Comparison of ENCODE assay signal across 9 cellular contexts in the genomic region with DNA sequence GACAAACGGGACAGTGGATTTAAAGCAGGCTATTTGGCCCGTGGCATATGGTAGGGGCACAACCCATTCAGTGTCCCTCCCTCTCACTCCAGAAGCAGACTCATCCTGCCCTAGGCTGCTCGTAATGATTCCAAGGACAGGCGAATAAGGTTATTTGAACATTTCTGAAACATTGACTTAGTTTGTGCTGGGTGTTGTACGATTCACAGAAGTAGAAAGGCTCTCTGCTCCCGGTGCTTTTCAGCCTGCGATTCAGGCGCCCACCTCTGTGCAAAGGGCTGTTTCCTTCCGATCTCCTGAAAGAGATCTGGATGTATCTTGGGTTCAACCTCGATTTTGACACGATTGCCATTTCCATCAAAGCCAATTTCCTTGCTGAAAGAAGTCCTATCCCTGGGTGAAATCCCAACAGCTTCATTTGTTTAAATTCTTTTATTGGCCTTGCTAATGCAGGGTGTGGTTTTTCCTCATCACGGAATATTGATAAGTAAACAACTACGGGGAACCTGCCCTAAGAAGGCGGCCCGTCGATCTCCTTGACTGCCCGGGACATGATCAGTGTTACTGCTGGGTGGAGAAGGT. TPM values are rescaled to one million over a fixed set of nuclear protein-coding genes. Genes with fewer than 3 reads are reported as not detected.
DNase-seq lines count a peak whose midpoint lies in the region; ATAC-seq and TF ChIP-seq lines count a peak whose summit lies in the region.
"Had no signal": no experiment of that assay in that cellular context is flagged by ENCODE, and none has a peak within 500 bp of the region (broad histone marks: within the 10 kb centered on the region; RNA-seq: fewer than 3 reads in every experiment).

No MANE protein-coding gene starts in this region.

- no peaks in the 10 kb centered on the region for H3K9me3 ChIP-seq in osteoblast (ENCODE audit: low read depth, low read length)

- H3K79me2 ChIP-seq in osteoblast (ENCODE audit: insufficient read depth, low read length) = peaks cover 29% of the 10 kb centered on the region

- DNase-seq in NCI-H2171 treated with DMSO at 0.1 percent for 48 hours (lab: John Stamatoyannopoulos, UW) (peak; percentile 67), NCI-H2171 (lab: John Stamatoyannopoulos, UW) (no peak), RWPE1 (ENCODE audit: low spot score) (no peak), epithelial cell of prostate (ENCODE audit: low read depth, low spot score) (no peak), osteoblast (ENCODE audit: insufficient read length, low spot score, missing footprints) (no peak), ACHN (no peak)
- DNase-seq: DND-41 had no signal

- POLR2A ChIA-PET in RWPE1 (lab: Yijun Ruan, JAX; ENCODE audit: low non-redundant PET) = no interaction called here

- H3K4me1 ChIP-seq in osteoblast (ENCODE audit: insufficient read depth, low read length) = peaks cover 33% of the 10 kb centered on the region

- CTCF ChIA-PET in RWPE1 (lab: Yijun Ruan, JAX) = interaction anchor here (0.5 to 2.1 kb wide), 10 partner anchors 9 to 1956 kb away, joined by 3 to 8 read pairs (median 4); no protein-coding TSS in a partner anchor

- peak overlapping the region; percentile 91 for H2AFZ ChIP-seq in osteoblast (ENCODE audit: low read length)

- no peak for ATAC-seq in GM18861 (IDR thresholded peaks at IDR 0.05; ENCODE audit: unreplicated experiment)
- ATAC-seq in GM21367 (IDR thresholded peaks at IDR 0.05; ENCODE audit: unreplicated experiment) = no peak

- in situ Hi-C loops in ACHN (cut with HindIII; ENCODE audit: low pct_ligation_motif_present, low pct_unique_long_range_greater_than_20kb, low sequenced_read_pairs) = no loop called here

- H3K27me3 ChIP-seq in osteoblast (ENCODE audit: insufficient read depth, low read length) = no peaks in the 10 kb centered on the region

- peak overlapping the region; percentile 92 for H3K4me2 ChIP-seq in osteoblast (ENCODE audit: insufficient read depth, low read length)

- H3K36me3 ChIP-seq in osteoblast (ENCODE audit: insufficient read depth, low read length) = no peaks in the 10 kb centered on the region

- H3K27ac ChIP-seq in RWPE1 = peak overlapping the region; percentile 94
- H3K27ac ChIP-seq in epithelial cell of prostate = peak overlapping the region; percentile 76
- peak overlapping the region; percentile 68 for H3K27ac ChIP-seq in osteoblast (ENCODE audit: low read depth, low read length)

- H4K20me1 ChIP-seq in osteoblast (ENCODE audit: insufficient read depth, low read length) = no peaks in the 10 kb centered on the region

- TF ChIP-seq CTCF in RWPE1 (conservative IDR thresholded peaks at IDR 0.05; ENCODE audit: low read depth) = no peak
- no peak for TF ChIP-seq CTCF in osteoblast (IDR thresholded peaks at IDR 0.05; ENCODE audit: extremely low read depth, low read depth, low read length)

- peak overlapping the region; percentile 82 for H3K4me3 ChIP-seq in osteoblast (ENCODE audit: insufficient read depth, low read length)

RNA-seq across cellular contexts. Expression of a gene that starts 1.1 kb away (rescaled TPM):
- total RNA-seq in osteoblast = 9.1 and 10.5 TPM in 2 replicates
